In the genomic region with DNA sequence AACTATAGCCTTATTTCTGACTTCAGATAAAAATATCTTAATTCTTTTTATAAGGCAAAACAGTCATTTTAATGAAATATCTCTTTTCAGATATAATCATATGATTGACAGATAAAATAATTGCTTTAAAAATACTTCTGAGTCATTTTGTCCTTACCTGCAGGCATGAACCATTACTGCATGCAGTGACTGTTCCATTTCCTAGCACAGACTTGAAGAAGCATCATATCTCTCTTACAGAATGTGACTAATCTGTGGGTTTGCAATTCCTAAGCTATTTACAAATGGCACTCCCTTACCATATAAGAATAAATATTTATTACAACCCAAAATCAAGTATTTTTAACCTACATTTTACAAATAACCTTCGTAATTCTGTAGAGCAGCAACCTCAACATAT, we compare ENCODE assay signal across 8 cellular contexts.
DNase-seq lines count a peak whose midpoint lies in the region; ATAC-seq, FAIRE-seq and TF ChIP-seq lines count a peak whose summit lies in the region.

No MANE protein-coding gene starts in this region.

- peak; percentile 23 for ATAC-seq in HG03060 (IDR thresholded peaks at IDR 0.05; ENCODE audit: low read depth, unreplicated experiment)
- peak; percentile 73 for ATAC-seq in activated CD8-positive, alpha-beta T cell treated with anti-CD3 and anti-CD28 coated beads, Interleukin-2, amount 10 ng/mL, durations not matched to agents 7 days and 5 days
- peak; percentile 55 for ATAC-seq in left ventricle myocardium superior
- peak; percentile 89 for ATAC-seq in stimulated activated naive CD8-positive, alpha-beta T cell treated with anti-CD3 and anti-CD28 coated beads, Interleukin-15, amount 100 ng/mL, for 72 hours
- ATAC-seq in GM19452 (IDR thresholded peaks at IDR 0.05; ENCODE audit: unreplicated experiment): no peak

- peak overlapping the region; percentile 76 for H3K4me3 ChIP-seq in DOHH2 (ENCODE audit: low read length)

- peaks cover 5% of the 10 kb centered on the region; the same call in 1 of the 2 replicates for H3F3A ChIP-seq in DOHH2 (ENCODE audit: control insufficient read depth, insufficient read depth)

- intact Hi-C loops in left ventricle myocardium superior (cut with micrococcal nuclease): no loop called here

- H3K27ac ChIP-seq in DOHH2 (ENCODE audit: low read depth, low read length): peak overlapping the region; percentile 39

- CTCF ChIA-PET in activated CD8-positive, alpha-beta T cell treated with anti-CD3 and anti-CD28 coated beads, Interleukin-2, amount 10 ng/mL, durations not matched to agents 7 days and 5 days (lab: Charles Lee): interaction anchor here (1.0 to 1.4 kb wide), 4 partner anchors 17 to 287 kb away, joined by 3 to 8 read pairs (median 4); no protein-coding TSS in a partner anchor

- no peak overlapping the region for H3K27ac Mint-ChIP-seq in activated CD8-positive, alpha-beta T cell treated with anti-CD3 and anti-CD28 coated beads, Interleukin-2, amount 10 ng/mL, durations not matched to agents 7 days and 5 days
- H3K27ac Mint-ChIP-seq in stimulated activated naive CD8-positive, alpha-beta T cell treated with anti-CD3 and anti-CD28 coated beads, Interleukin-15, amount 100 ng/mL, for 72 hours: no peak overlapping the region

- peaks cover 23% of the 10 kb centered on the region for H3K4me1 Mint-ChIP-seq in activated CD8-positive, alpha-beta T cell treated with anti-CD3 and anti-CD28 coated beads, Interleukin-2, amount 10 ng/mL, durations not matched to agents 7 days and 5 days (ENCODE audit: low read depth)
- H3K4me1 Mint-ChIP-seq in stimulated activated naive CD8-positive, alpha-beta T cell treated with anti-CD3 and anti-CD28 coated beads, Interleukin-15, amount 100 ng/mL, for 72 hours: peaks cover 54% of the 10 kb centered on the region

- H3K9me3 ChIP-seq in DOHH2 (ENCODE audit: control insufficient read depth, insufficient read depth, low read length): no peaks in the 10 kb centered on the region

- POLR2A ChIA-PET in activated CD8-positive, alpha-beta T cell treated with anti-CD3 and anti-CD28 coated beads, Interleukin-2, amount 10 ng/mL, durations not matched to agents 7 days and 5 days (lab: Charles Lee): interaction anchor here (0.7 to 1.3 kb wide), 3 partner anchors 12 to 264 kb away, joined by 3 to 5 read pairs (median 3); a partner anchor contains a TSS

- no peaks in the 10 kb centered on the region for H3K36me3 Mint-ChIP-seq in activated CD8-positive, alpha-beta T cell treated with anti-CD3 and anti-CD28 coated beads, Interleukin-2, amount 10 ng/mL, durations not matched to agents 7 days and 5 days (ENCODE audit: low read depth)

- no peak for FAIRE-seq in D721Med (lab: Jason Lieb, UNC)

- H3K79me2 ChIP-seq in DOHH2 (ENCODE audit: control insufficient read depth, low read length): peaks cover 34% of the 10 kb centered on the region

- no peaks in the 10 kb centered on the region for H3K36me3 ChIP-seq in DOHH2 (ENCODE audit: control insufficient read depth, low read length)

- H3K9me2 ChIP-seq in DOHH2 (replicated peaks; ENCODE audit: control insufficient read depth, low read length): no peaks in the 10 kb centered on the region

- H3K9me3 Mint-ChIP-seq in activated CD8-positive, alpha-beta T cell treated with anti-CD3 and anti-CD28 coated beads, Interleukin-2, amount 10 ng/mL, durations not matched to agents 7 days and 5 days (ENCODE audit: insufficient read depth): no peaks in the 10 kb centered on the region
- H3K9me3 Mint-ChIP-seq in stimulated activated naive CD8-positive, alpha-beta T cell treated with anti-CD3 and anti-CD28 coated beads, Interleukin-15, amount 100 ng/mL, for 72 hours: no peaks in the 10 kb centered on the region

- TF ChIP-seq CTCF in DOHH2 (IDR thresholded peaks at IDR 0.05; ENCODE audit: low read depth, low read length, poor library complexity, severe bottlenecking) (no peak), D721Med (IDR thresholded peaks at IDR 0.05; ENCODE audit: insufficient read depth, missing control alignments) (no peak)

- H3K4me1 ChIP-seq in DOHH2 (ENCODE audit: control insufficient read depth, low read length): peaks cover 47% of the 10 kb centered on the region

- no peaks in the 10 kb centered on the region for H4K20me1 ChIP-seq in DOHH2 (ENCODE audit: control insufficient read depth, insufficient read depth, low read depth, low read length)

- H3K4me3 Mint-ChIP-seq in activated CD8-positive, alpha-beta T cell treated with anti-CD3 and anti-CD28 coated beads, Interleukin-2, amount 10 ng/mL, durations not matched to agents 7 days and 5 days: peak overlapping the region; percentile 73
- peak overlapping the region; percentile 89 to 97 for H3K4me3 Mint-ChIP-seq in stimulated activated naive CD8-positive, alpha-beta T cell treated with anti-CD3 and anti-CD28 coated beads, Interleukin-15, amount 100 ng/mL, for 72 hours

- no peaks in the 10 kb centered on the region for H3K27me3 Mint-ChIP-seq in activated CD8-positive, alpha-beta T cell treated with anti-CD3 and anti-CD28 coated beads, Interleukin-2, amount 10 ng/mL, durations not matched to agents 7 days and 5 days (ENCODE audit: low read depth)
- no peaks in the 10 kb centered on the region for H3K27me3 Mint-ChIP-seq in stimulated activated naive CD8-positive, alpha-beta T cell treated with anti-CD3 and anti-CD28 coated beads, Interleukin-15, amount 100 ng/mL, for 72 hours

- peak overlapping the region; percentile 69 for H3K4me2 ChIP-seq in DOHH2 (ENCODE audit: low read length)

- no peaks in the 10 kb centered on the region for H3K27me3 ChIP-seq in DOHH2 (ENCODE audit: control insufficient read depth, low read length)

- DNase-seq in activated CD8-positive, alpha-beta T cell treated with anti-CD3 and anti-CD28 coated beads, Interleukin-2, amount 10 ng/mL, durations not matched to agents 7 days and 5 days: no peak
- DNase-seq in left ventricle myocardium superior (no peak), GM19240 (ENCODE audit: insufficient read length, low spot score) (no peak), D721Med (ENCODE audit: insufficient read length, low spot score) (no peak)
- no peak for DNase-seq in stimulated activated naive CD8-positive, alpha-beta T cell treated with anti-CD3 and anti-CD28 coated beads, Interleukin-15, amount 100 ng/mL, for 72 hours
